ENCODE assay signal across 1 cellular context in genomic region chr6:111767752-111768430, GRCh38.
TF ChIP-seq lines count a peak whose summit lies in the region.

No MANE protein-coding gene starts in this region.

TF ChIP-seq in GM12878, 131 proteins besides CTCF, POLR2A, EP300 and RAD21 (continued from another document):
- TF ChIP-seq RELB (IDR thresholded peaks at IDR 0.05; ENCODE audit: low read depth) (peak; percentile 90), SP1 (IDR thresholded peaks at IDR 0.05; ENCODE audit: low read depth, low read length) (no peak), ZNF274 (IDR thresholded peaks at IDR 0.05; ENCODE audit: insufficient read depth, insufficient read length) (no peak), BHLHE40 (IDR thresholded peaks at IDR 0.05; ENCODE audit: borderline replicate concordance in 1 of 2, low read depth in 2 of 2, low read length in 1 of 2) (peak; percentile 97), LARP7 (IDR thresholded peaks at IDR 0.05) (no peak), SIX5 (IDR thresholded peaks at IDR 0.05; ENCODE audit: low read depth, low read length, severe bottlenecking) (no peak), NBN (IDR thresholded peaks at IDR 0.05) (peak; percentile 14; the same call in 1 of the 2 replicates), SMC3 (IDR thresholded peaks at IDR 0.05; ENCODE audit: borderline replicate concordance, low read length) (no peak; the same call in 1 of the 2 replicates), RUNX3 (IDR thresholded peaks at IDR 0.05; ENCODE audit: low read length) (peak; percentile 74), MEF2B (IDR thresholded peaks at IDR 0.05; ENCODE audit: partially characterized antibody, poor library complexity, severe bottlenecking) (peak; percentile 49), PAX8 (IDR thresholded peaks at IDR 0.05) (no peak), EGR1 (IDR thresholded peaks at IDR 0.05; ENCODE audit: borderline replicate concordance in 1 of 2, low read depth in 2 of 2, low read length in 2 of 2) (no peak), ATF3 (IDR thresholded peaks at IDR 0.05; ENCODE audit: borderline replicate concordance, extremely low read depth, low read depth, low read length) (peak; percentile 41; the same call in 1 of the 2 replicates), KLF5 (IDR thresholded peaks at IDR 0.05; ENCODE audit: partially characterized antibody) (no peak), SIN3A (IDR thresholded peaks at IDR 0.05; ENCODE audit: low read depth, low read length) (no peak), ZBED1 (IDR thresholded peaks at IDR 0.05; ENCODE audit: borderline replicate concordance) (0 out of 2 replicates have a peak, but pooled peaks have one; percentile 32), ELK1 (IDR thresholded peaks at IDR 0.05; ENCODE audit: low read depth, low read length) (no peak), IKZF2 (IDR thresholded peaks at IDR 0.05) (peak; percentile 86 to 89; a peak in 3 of 4 replicates), ZNF687 (IDR thresholded peaks at IDR 0.05) (peak; percentile 95), ZNF384 (IDR thresholded peaks at IDR 0.05; ENCODE audit: borderline replicate concordance, low read depth, low read length) (no peak; the same call in 1 of the 2 replicates), TBL1XR1 (IDR thresholded peaks at IDR 0.05; ENCODE audit: low read depth, low read length) (no peak), RAD51 (IDR thresholded peaks at IDR 0.05) (peak; percentile 92), NFIC (IDR thresholded peaks at IDR 0.05; ENCODE audit: low read depth, low read length) (peak; percentile 34; the same call in 1 of the 2 replicates)
